ENCODE assay signal across 14 cellular contexts in genomic region chr6:2792330-2792729, GRCh38. TPM values are rescaled to one million over a fixed set of nuclear protein-coding genes. Genes with fewer than 3 reads are reported as not detected.
DNase-seq lines count a peak whose midpoint lies in the region; ATAC-seq and TF ChIP-seq lines count a peak whose summit lies in the region.
"Had no signal": no experiment of that assay in that cellular context is flagged by ENCODE, and none has a peak within 500 bp of the region (broad histone marks: within the 10 kb centered on the region; RNA-seq: fewer than 3 reads in every experiment).

No MANE protein-coding gene starts in this region.

- H4K20me1 ChIP-seq in PC-3 (ENCODE audit: low read length) = no peaks in the 10 kb centered on the region

- no peaks in the 10 kb centered on the region for H3K9me3 ChIP-seq in PC-3 (ENCODE audit: low read length)
- H3K9me3 ChIP-seq in A673 (ENCODE audit: low read depth, low read length, poor library complexity, severe bottlenecking) = no peaks in the 10 kb centered on the region
- H3K9me3 ChIP-seq in left lung = no peaks in the 10 kb centered on the region
- H3K9me3 ChIP-seq: thyroid gland had no signal

- no peak overlapping the region for H3K4me2 ChIP-seq in PC-3 (ENCODE audit: low read length)

- BruUV-seq in PC-3 (replicated peaks; lab: Mats Ljungman, UMichigan) = no TSS peak
- BruUV-seq in A673 (replicated peaks; lab: Mats Ljungman, UMichigan) = no TSS peak

- no peaks in the 10 kb centered on the region for H3K27me3 ChIP-seq in PC-3 (ENCODE audit: low read length)
- H3K27me3 ChIP-seq in A673 (replicated peaks; ENCODE audit: insufficient read depth, low read depth, low read length, poor library complexity) = no peaks in the 10 kb centered on the region
- H3K27me3 ChIP-seq in left lung = no peaks in the 10 kb centered on the region
- H3K27me3 ChIP-seq: thyroid gland had no signal

- H3K36me3 Mint-ChIP-seq in osteocyte (ENCODE audit: unreplicated experiment) = peaks cover 8% of the 10 kb centered on the region
- H3K36me3 Mint-ChIP-seq in HFFc6 (ENCODE audit: low read depth) = peaks cover 8% of the 10 kb centered on the region

- intact Hi-C loops in PC-3 (cut with micrococcal nuclease) = no loop called here
- intact Hi-C loops in A673 (cut with micrococcal nuclease; ENCODE audit: unreplicated experiment) = loop anchor here (2.0 to 5.0 kb wide), 3 partner anchors 54 to 195 kb away; no protein-coding TSS in a partner anchor
- intact Hi-C loops in left lung (cut with DNase I) = loop anchor here in 1 of 2 donors (5.0 kb wide), 1 partner anchor 140 kb away; no protein-coding TSS in a partner anchor

- peaks cover 27% of the 10 kb centered on the region for H3K4me1 Mint-ChIP-seq in osteocyte (ENCODE audit: unreplicated experiment)
- H3K4me1 Mint-ChIP-seq in HFFc6 (ENCODE audit: low read depth) = peaks cover 46% of the 10 kb centered on the region

- H3K27me3 Mint-ChIP-seq in osteocyte (ENCODE audit: unreplicated experiment) = no peaks in the 10 kb centered on the region
- H3K27me3 Mint-ChIP-seq in HFFc6 (ENCODE audit: insufficient read depth) = peaks cover 2% of the 10 kb centered on the region

- H3K9ac ChIP-seq in PC-3 (ENCODE audit: low read length) = peak overlapping the region; percentile 46; the same call in 1 of the 2 replicates

- H3F3A ChIP-seq in PC-3 (ENCODE audit: low read length, unreplicated experiment) = peaks cover 12% of the 10 kb centered on the region

- no peaks in the 10 kb centered on the region for H3K9me2 ChIP-seq in PC-3 (replicated peaks; ENCODE audit: low read length)

- H3K4me1 ChIP-seq in PC-3 (ENCODE audit: insufficient read depth, low read length) (peaks cover 59% of the 10 kb centered on the region), A673 (ENCODE audit: insufficient read depth, low read length, poor library complexity, severe bottlenecking) (peaks cover 17% of the 10 kb centered on the region), left lung (peaks cover 6 to 68% of the 10 kb centered on the region in 2 donors)

- POLR2A ChIA-PET in PC-3 (lab: Charles Lee; ENCODE audit: unreplicated experiment) = interaction anchor here (0.5 kb wide), 1 partner anchor 26 kb away, joined by 3 read pairs; no protein-coding TSS in a partner anchor
- POLR2A ChIA-PET in A673 (lab: Charles Lee; ENCODE audit: low non-redundant PET) = no interaction called here

- H3K27ac Mint-ChIP-seq in osteocyte (ENCODE audit: unreplicated experiment) = peak overlapping the region; percentile 50
- no peak overlapping the region for H3K27ac Mint-ChIP-seq in HFFc6

- H3K9me3 Mint-ChIP-seq in osteocyte (ENCODE audit: unreplicated experiment) = no peaks in the 10 kb centered on the region
- H3K9me3 Mint-ChIP-seq in HFFc6 = no peaks in the 10 kb centered on the region

- H3K36me3 ChIP-seq in PC-3 (ENCODE audit: low read depth, low read length) = peaks cover 2% of the 10 kb centered on the region; the same call in 1 of the 2 replicates
- H3K36me3 ChIP-seq in A673 (ENCODE audit: insufficient read depth, low read length, poor library complexity, severe bottlenecking) = no peaks in the 10 kb centered on the region
- H3K36me3 ChIP-seq in left lung = no peaks in the 10 kb centered on the region
- H3K36me3 ChIP-seq: thyroid gland had no signal

- ATAC-seq in PC-3 (no peak), left lung (no peak)
- ATAC-seq: GM12878 had no signal

- DNase-seq in Daoy (ENCODE audit: low read depth) (peak; percentile 38), PC-3 (peak; percentile 34), epithelial cell of esophagus (ENCODE audit: low read depth) (peak; percentile 93), osteocyte (ENCODE audit: extremely low spot score, unreplicated experiment) (no peak), AG08396 (ENCODE audit: low spot score) (no peak), A673 (ENCODE audit: low spot score) (no peak), HFFc6 (no peak), left lung (no peak)
- DNase-seq: activated CD8-positive, alpha-beta memory T cell treated with anti-CD3 and anti-CD28 coated beads for 24 hours; aorta; NCI-H1417 treated with DMSO at 0.1 percent for 48 hours; posterior cingulate gyrus; thyroid gland had no signal

- no peak overlapping the region for H3K4me3 Mint-ChIP-seq in osteocyte (ENCODE audit: unreplicated experiment)
- no peak overlapping the region for H3K4me3 Mint-ChIP-seq in HFFc6

- TF ChIP-seq CTCF in PC-3 (conservative IDR thresholded peaks at IDR 0.05; ENCODE audit: low read depth, low read length) (no peak), epithelial cell of esophagus (IDR thresholded peaks at IDR 0.05; ENCODE audit: insufficient read depth, low read depth, low read length, missing control alignments) (no peak), osteocyte (IDR thresholded peaks at IDR 0.05) (no peak), A673 (conservative IDR thresholded peaks at IDR 0.05; ENCODE audit: low read depth, low read length) (no peak), HFFc6 (IDR thresholded peaks at IDR 0.05) (no peak), left lung (IDR thresholded peaks at IDR 0.05) (no peak)

- H3K4me3 ChIP-seq in PC-3 (ENCODE audit: low read length) = no peak overlapping the region
- no peak overlapping the region for H3K4me3 ChIP-seq in epithelial cell of esophagus (ENCODE audit: low read length)
- H3K4me3 ChIP-seq in A673 (ENCODE audit: low read depth, low read length, poor library complexity, severe bottlenecking) = no peak overlapping the region
- no peak overlapping the region for H3K4me3 ChIP-seq in left lung
- H3K4me3 ChIP-seq: GM12878, thyroid gland had no signal

- CTCF ChIA-PET in PC-3 (lab: Charles Lee) = interaction anchor here (1.1 to 2.6 kb wide), 3 partner anchors 49 to 119 kb away, joined by 5 to 26 read pairs (median 19); partner anchors contain the start of gene SERPINB1
- CTCF ChIA-PET in A673 (lab: Charles Lee) = interaction anchor here (1.9 kb wide), 1 partner anchor 54 kb away, joined by 13 read pairs; no protein-coding TSS in a partner anchor

- no peak overlapping the region for H2AFZ ChIP-seq in PC-3 (ENCODE audit: low read length)

- H3K27ac ChIP-seq in PC-3 (ENCODE audit: low read length) = peak overlapping the region; percentile 98
- no peak overlapping the region for H3K27ac ChIP-seq in A673 (ENCODE audit: low read depth, low read length, poor library complexity, severe bottlenecking)
- H3K27ac ChIP-seq in left lung = peak overlapping the region in 1 of 2 donors; percentile 89

- peaks cover 18% of the 10 kb centered on the region for H3K79me2 ChIP-seq in PC-3 (ENCODE audit: low read length)

RNA-seq across cellular contexts. Expression of gene WRNIP1, which starts 27.1 kb away (rescaled TPM):
- 92.2 and 92.7 TPM in 2 replicates for total RNA-seq in Daoy (2014; rRNA removed; shearing (Covaris generic))
- total RNA-seq in PC-3 (2014; rRNA removed) (92.2 and 114 TPM in 2 replicates), osteocyte (35.9 and 40.6 TPM in 2 replicates), A673 (2021) (48.9 and 49.3 TPM in 2 replicates), left lung (10 to 100 TPM; 34.9 to 37.4 TPM)
- total RNA-seq in HFFc6 (2021; fragmentation: NEBNext Ultra II Directional; extraction: Animal tissue kit (Norgen Biotek cat#: 25700)) = 10 to 100 TPM; 31.9 to 40.4 (median 33.5) TPM

RNA-seq across cellular contexts. Expression of gene MYLK4, which starts 41.6 kb away (rescaled TPM):
- total RNA-seq in Daoy (2014; rRNA removed; shearing (Covaris generic)) = 0.34 and 0.39 TPM in 2 replicates
- total RNA-seq in PC-3 (2014; rRNA removed) = 0.11 and 0.23 TPM in 2 replicates
- 0.78 and 1.0 TPM in 2 replicates for total RNA-seq in osteocyte
- total RNA-seq in A673 (2021) = 0.13 and 0.39 TPM in 2 replicates
- under 1 TPM; 0.10 to 0.21 (median 0.12) TPM for total RNA-seq in HFFc6 (2021; fragmentation: NEBNext Ultra II Directional; extraction: Animal tissue kit (Norgen Biotek cat#: 25700))
- total RNA-seq in left lung = 1 to 10 TPM in 1 of 2 donors, under 1 TPM in 1; 0.52 to 1.2 TPM

RNA-seq across cellular contexts. Expression of gene SERPINB1, which starts 49.3 kb away (rescaled TPM):
- 1.4 and 3.7 TPM in 2 replicates for total RNA-seq in Daoy (2014; rRNA removed; shearing (Covaris generic))
- total RNA-seq in PC-3 (2014; rRNA removed) (78.7 and 133 TPM in 2 replicates), osteocyte (13.7 and 14.8 TPM in 2 replicates), A673 (2021) (1.3 and 1.9 TPM in 2 replicates), left lung (100 to 1,000 TPM in 1 of 2 donors, 10 to 100 TPM in 1; 82.2 to 121 TPM)
- 10 to 100 TPM; 21.1 to 39.2 (median 29.3) TPM for total RNA-seq in HFFc6 (2021; fragmentation: NEBNext Ultra II Directional; extraction: Animal tissue kit (Norgen Biotek cat#: 25700))

Comparison
In these comparisons a context has a peak if more than half of its experiments do, and no peak if none do; other contexts are left out.
1. DNase-seq: peak in Daoy (single experiment), PC-3 (single experiment) and epithelial cell of esophagus (single experiment); none in osteocyte (single experiment), AG08396 (single experiment), A673 (single experiment), HFFc6 (single experiment) and left lung (0 of 2).